Comparison of ENCODE assay signal across 1 cellular context in the genomic region with DNA sequence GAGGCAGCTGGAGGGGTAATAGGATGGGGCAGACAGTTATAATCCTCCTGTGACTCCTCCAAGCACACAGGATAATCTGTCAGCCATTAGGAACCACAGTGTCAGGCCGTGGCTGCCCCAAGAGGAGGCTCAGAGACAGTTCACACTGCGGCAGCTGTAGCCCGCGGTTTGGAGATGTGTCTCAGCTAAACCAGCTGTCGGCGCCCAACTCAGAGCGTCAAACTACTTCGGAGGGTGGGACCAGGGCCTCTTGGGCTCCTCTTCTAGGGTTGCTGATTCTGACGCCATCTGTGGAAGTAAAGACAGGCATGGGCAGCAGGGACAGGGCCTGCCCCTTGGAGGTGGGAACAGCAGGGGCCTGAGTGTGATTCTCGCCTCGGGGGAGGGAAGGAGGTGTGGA.
TF ChIP-seq lines count a peak whose summit lies in the region.

No MANE protein-coding gene starts in this region.

TF ChIP-seq in GM23338, 12 proteins besides CTCF, POLR2A, EP300 and RAD21 (continued from another document):
- TF ChIP-seq, protein P1, sequence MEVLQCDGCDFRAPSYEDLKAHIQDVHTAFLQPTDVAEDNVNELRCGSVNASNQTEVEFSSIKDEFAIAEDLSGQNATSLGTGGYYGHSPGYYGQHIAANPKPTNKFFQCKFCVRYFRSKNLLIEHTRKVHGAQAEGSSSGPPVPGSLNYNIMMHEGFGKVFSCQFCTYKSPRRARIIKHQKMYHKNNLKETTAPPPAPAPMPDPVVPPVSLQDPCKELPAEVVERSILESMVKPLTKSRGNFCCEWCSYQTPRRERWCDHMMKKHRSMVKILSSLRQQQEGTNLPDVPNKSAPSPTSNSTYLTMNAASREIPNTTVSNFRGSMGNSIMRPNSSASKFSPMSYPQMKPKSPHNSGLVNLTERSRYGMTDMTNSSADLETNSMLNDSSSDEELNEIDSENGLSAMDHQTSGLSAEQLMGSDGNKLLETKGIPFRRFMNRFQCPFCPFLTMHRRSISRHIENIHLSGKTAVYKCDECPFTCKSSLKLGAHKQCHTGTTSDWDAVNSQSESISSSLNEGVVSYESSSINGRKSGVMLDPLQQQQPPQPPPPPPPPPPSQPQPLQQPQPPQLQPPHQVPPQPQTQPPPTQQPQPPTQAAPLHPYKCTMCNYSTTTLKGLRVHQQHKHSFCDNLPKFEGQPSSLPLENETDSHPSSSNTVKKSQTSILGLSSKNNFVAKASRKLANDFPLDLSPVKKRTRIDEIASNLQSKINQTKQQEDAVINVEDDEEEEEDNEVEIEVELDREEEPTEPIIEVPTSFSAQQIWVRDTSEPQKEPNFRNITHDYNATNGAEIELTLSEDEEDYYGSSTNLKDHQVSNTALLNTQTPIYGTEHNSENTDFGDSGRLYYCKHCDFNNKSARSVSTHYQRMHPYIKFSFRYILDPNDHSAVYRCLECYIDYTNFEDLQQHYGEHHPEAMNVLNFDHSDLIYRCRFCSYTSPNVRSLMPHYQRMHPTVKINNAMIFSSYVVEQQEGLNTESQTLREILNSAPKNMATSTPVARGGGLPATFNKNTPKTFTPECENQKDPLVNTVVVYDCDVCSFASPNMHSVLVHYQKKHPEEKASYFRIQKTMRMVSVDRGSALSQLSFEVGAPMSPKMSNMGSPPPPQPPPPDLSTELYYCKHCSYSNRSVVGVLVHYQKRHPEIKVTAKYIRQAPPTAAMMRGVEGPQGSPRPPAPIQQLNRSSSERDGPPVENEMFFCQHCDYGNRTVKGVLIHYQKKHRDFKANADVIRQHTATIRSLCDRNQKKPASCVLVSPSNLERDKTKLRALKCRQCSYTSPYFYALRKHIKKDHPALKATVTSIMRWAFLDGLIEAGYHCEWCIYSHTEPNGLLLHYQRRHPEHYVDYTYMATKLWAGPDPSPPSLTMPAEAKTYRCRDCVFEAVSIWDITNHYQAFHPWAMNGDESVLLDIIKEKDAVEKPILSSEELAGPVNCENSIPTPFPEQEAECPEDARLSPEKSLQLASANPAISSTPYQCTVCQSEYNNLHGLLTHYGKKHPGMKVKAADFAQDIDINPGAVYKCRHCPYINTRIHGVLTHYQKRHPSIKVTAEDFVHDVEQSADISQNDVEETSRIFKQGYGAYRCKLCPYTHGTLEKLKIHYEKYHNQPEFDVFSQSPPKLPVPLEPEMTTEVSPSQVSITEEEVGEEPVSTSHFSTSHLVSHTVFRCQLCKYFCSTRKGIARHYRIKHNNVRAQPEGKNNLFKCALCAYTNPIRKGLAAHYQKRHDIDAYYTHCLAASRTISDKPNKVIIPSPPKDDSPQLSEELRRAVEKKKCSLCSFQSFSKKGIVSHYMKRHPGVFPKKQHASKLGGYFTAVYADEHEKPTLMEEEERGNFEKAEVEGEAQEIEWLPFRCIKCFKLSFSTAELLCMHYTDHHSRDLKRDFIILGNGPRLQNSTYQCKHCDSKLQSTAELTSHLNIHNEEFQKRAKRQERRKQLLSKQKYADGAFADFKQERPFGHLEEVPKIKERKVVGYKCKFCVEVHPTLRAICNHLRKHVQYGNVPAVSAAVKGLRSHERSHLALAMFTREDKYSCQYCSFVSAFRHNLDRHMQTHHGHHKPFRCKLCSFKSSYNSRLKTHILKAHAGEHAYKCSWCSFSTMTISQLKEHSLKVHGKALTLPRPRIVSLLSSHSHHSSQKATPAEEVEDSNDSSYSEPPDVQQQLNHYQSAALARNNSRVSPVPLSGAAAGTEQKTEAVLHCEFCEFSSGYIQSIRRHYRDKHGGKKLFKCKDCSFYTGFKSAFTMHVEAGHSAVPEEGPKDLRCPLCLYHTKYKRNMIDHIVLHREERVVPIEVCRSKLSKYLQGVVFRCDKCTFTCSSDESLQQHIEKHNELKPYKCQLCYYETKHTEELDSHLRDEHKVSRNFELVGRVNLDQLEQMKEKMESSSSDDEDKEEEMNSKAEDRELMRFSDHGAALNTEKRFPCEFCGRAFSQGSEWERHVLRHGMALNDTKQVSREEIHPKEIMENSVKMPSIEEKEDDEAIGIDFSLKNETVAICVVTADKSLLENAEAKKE (CRISPR knock-in tag; IDR thresholded peaks at IDR 0.05) = no peak
- TF ChIP-seq ZNF331 (CRISPR knock-in tag; IDR thresholded peaks at IDR 0.05; ENCODE audit: low read depth) (no peak), CREB1 (CRISPR knock-in tag; IDR thresholded peaks at IDR 0.05; ENCODE audit: low read depth) (no peak), STAT1 (IDR thresholded peaks at IDR 0.05; ENCODE audit: unreplicated experiment) (no peak), EZH2 (IDR thresholded peaks at IDR 0.05; ENCODE audit: low read depth, unreplicated experiment) (no peak), EZH2phosphoT487 (IDR thresholded peaks at IDR 0.05; ENCODE audit: unreplicated experiment) (no peak), ETS1 (IDR thresholded peaks at IDR 0.05) (no peak)
